ENCODE assay signal across 16 cellular contexts in the genomic region with DNA sequence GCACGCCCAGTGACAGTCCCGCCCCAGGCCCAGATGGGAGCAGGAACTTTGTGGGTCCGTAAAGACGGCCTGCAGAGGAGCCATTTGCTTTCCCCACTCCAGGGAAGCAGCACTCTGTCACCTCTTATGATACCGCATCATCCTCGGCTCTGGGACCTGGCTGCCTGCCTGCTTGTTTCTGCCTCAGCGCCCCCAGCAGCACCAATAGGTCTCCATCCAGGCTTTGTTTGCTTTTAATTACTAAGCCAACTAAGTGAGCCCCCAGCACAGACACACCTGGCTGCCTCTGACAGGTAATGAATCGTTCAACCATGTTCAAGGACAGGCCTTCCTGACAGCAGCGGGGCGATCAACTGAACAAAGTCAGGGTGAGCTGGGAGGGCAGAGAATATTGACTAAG.
A peak's percentile ranks its signal among the peaks of the same experiment; 100 is the strongest.
DNase-seq lines count a peak whose midpoint lies in the region; ATAC-seq and FAIRE-seq lines count a peak whose summit lies in the region.
"Had no signal": no experiment of that assay in that cellular context is flagged by ENCODE, and none has a peak within 500 bp of the region (broad histone marks: within the 10 kb centered on the region; RNA-seq: fewer than 3 reads in every experiment).

No MANE protein-coding gene starts in this region.

- no peak overlapping the region for H3K4me3 ChIP-seq in right cardiac atrium (ENCODE audit: low read length)
- H3K4me3 ChIP-seq in MG63, result no peak overlapping the region
- H3K4me3 ChIP-seq: coronary artery, esophagus muscularis mucosa, neural progenitor cell, skin epidermis had no signal

- no peaks in the 10 kb centered on the region for H3K27me3 ChIP-seq in right cardiac atrium (ENCODE audit: control insufficient read depth, insufficient read depth)
- H3K27me3 ChIP-seq in MG63, result peaks cover 4% of the 10 kb centered on the region; the same call in 1 of the 2 replicates
- H3K27me3 ChIP-seq: neural progenitor cell had no signal

- intact Hi-C loops in cardiac septum (cut with DNase I) (no loop called here), right cardiac atrium (cut with DNase I) (no loop called here)

- no peak for ATAC-seq in right cardiac atrium

- no peak overlapping the region for H3K27ac ChIP-seq in right cardiac atrium (ENCODE audit: low read length)
- H3K27ac ChIP-seq: coronary artery, esophagus muscularis mucosa, neural progenitor cell, skin epidermis had no signal

- H3K9me3 ChIP-seq in right cardiac atrium (ENCODE audit: control insufficient read depth, low read length), result no peaks in the 10 kb centered on the region
- H3K9me3 ChIP-seq in MG63, result no peaks in the 10 kb centered on the region
- H3K9me3 ChIP-seq: esophagus muscularis mucosa had no signal

- H3K4me1 ChIP-seq in right cardiac atrium (ENCODE audit: control insufficient read depth, insufficient read depth, low read length), result no peaks in the 10 kb centered on the region
- H3K4me1 ChIP-seq: esophagus muscularis mucosa, neural progenitor cell had no signal

- peak; percentile 96 for FAIRE-seq in islet of Langerhans (lab: Jason Lieb, UNC)

- WGBS in right cardiac atrium, result 64% methylated on average over 10 of the region's 10 CpGs

- no peaks in the 10 kb centered on the region for H3K36me3 ChIP-seq in MG63
- H3K36me3 ChIP-seq: esophagus muscularis mucosa, neural progenitor cell had no signal

- DNase-seq in cardiac septum (ENCODE audit: low spot score), result peak; percentile 61
- no peak for DNase-seq in right cardiac atrium
- DNase-seq in NCI-H2171 treated with DMSO at 0.1 percent for 48 hours (lab: John Stamatoyannopoulos, UW), result peak; percentile 93
- DNase-seq in medulla oblongata (ENCODE audit: extremely low spot score), result no peak
- no peak for DNase-seq in MG63
- DNase-seq in NOMO-1 treated with dmso at 0.1 percent for 144 hours (lab: John Stamatoyannopoulos, UW; ENCODE audit: unreplicated experiment), result no peak
- DNase-seq in hepatic stellate cell (ENCODE audit: low spot score), result no peak
- DNase-seq: activated CD4-positive, alpha-beta memory T cell treated with anti-CD3 and anti-CD28 coated beads for 36 hours; activated effector memory CD4-positive, alpha-beta T cell treated with Interleukin-2 at 50 U/mL for 16 hours; H7; hypothalamus had no signal

Comparison
In these comparisons a context has a peak if more than half of its experiments do, and no peak if none do; other contexts are left out.
1. DNase-seq: peak in cardiac septum (single experiment) and NCI-H2171 treated with DMSO at 0.1 percent for 48 hours (single experiment); none in right cardiac atrium (0 of 3), medulla oblongata (single experiment), MG63 (single experiment), NOMO-1 treated with dmso at 0.1 percent for 144 hours (single experiment) and hepatic stellate cell (single experiment).